ENCODE assay signal across 8 cellular contexts in the genomic region with DNA sequence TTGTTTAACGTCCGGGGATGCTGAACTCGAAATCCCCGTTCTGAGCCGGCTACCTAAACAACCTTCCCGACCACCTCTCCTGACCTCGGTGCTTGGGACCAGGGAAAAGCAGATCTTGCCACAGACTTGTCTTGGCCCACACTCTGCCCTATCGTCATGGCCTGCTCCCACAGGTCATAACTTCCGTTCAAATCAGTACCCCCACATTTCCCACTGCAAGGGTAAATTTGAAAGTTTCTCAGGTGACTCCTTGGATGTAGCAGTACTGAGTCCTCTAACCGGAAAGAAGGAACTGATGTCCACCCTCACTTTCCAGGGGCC. TPM values are rescaled to one million over a fixed set of nuclear protein-coding genes. Genes with fewer than 3 reads are reported as not detected.
DNase-seq lines count a peak whose midpoint lies in the region; ATAC-seq, FAIRE-seq and TF ChIP-seq lines count a peak whose summit lies in the region.

No MANE protein-coding gene starts in this region.

- H3K9me3 ChIP-seq in adipocyte (ENCODE audit: control insufficient read depth, low read length) = no peaks in the 10 kb centered on the region
- no peaks in the 10 kb centered on the region for H3K9me3 ChIP-seq in HepG2 (ENCODE audit: low read length)

- H3K27me3 ChIP-seq in adipocyte (replicated peaks; ENCODE audit: control insufficient read depth, insufficient read depth, low read length) (no peaks in the 10 kb centered on the region), HepG2 (ENCODE audit: control insufficient read depth in 1 of 2, insufficient read depth in 2 of 2, low read length in 2 of 2) (no peaks in the 10 kb centered on the region)

- H3K36me3 Mint-ChIP-seq in type B pancreatic cell = peaks cover 37% of the 10 kb centered on the region

- H4K20me1 ChIP-seq in HepG2 (ENCODE audit: insufficient read depth, low read length) = no peaks in the 10 kb centered on the region

- H3K27me3 Mint-ChIP-seq in type B pancreatic cell = peaks cover 4% of the 10 kb centered on the region

- H3K4me3 ChIP-seq in adipocyte (ENCODE audit: low read length) (peak overlapping the region; percentile 76), HepG2 (replicated peaks in 1 of 3; ENCODE audit: insufficient read depth in 1 of 3, low read depth in 2 of 3, low read length in 3 of 3) (no peak overlapping the region)

- H3K4me1 Mint-ChIP-seq in type B pancreatic cell (ENCODE audit: unreplicated experiment) = peaks cover 28% of the 10 kb centered on the region

- DNase-seq in adipocyte (ENCODE audit: low read depth) = no peak
- DNase-seq in HepG2 (ENCODE audit: low spot score) = no peak
- no peak for DNase-seq in type B pancreatic cell (ENCODE audit: extremely low spot score, unreplicated experiment)
- DNase-seq in NCI-H345 treated with DMSO at 0.1 percent for 48 hours (lab: John Stamatoyannopoulos, UW; ENCODE audit: unreplicated experiment) = no peak
- DNase-seq in NCI-H69 (lab: John Stamatoyannopoulos, UW) = no peak
- DNase-seq in stimulated activated CD4-positive, alpha-beta T cell treated with anti-CD3 and anti-CD28 coated beads, Interleukin-15, amount 100 ng/mL, for 24 hours = no peak

- H2AFZ ChIP-seq in HepG2 (ENCODE audit: low read length) = no peak overlapping the region

- peaks cover 44% of the 10 kb centered on the region for H3K36me3 ChIP-seq in adipocyte (ENCODE audit: control insufficient read depth, insufficient read depth, low read length, severe bottlenecking)
- H3K36me3 ChIP-seq in HepG2 (replicated peaks in 1 of 2; ENCODE audit: control insufficient read depth in 1 of 2, insufficient read depth in 2 of 2, low read length in 2 of 2) = peaks cover 40 to 58% of the 10 kb centered on the region in 2 experiments

- H3K79me2 ChIP-seq in HepG2 (ENCODE audit: insufficient read depth, low read length) = no peaks in the 10 kb centered on the region

- in situ Hi-C loops in HepG2 (cut with HindIII; ENCODE audit: extremely low pct_ligation_motif_present, low pct_unique_long_range_greater_than_20kb) = no loop called here

- no peak overlapping the region for H3K4me2 ChIP-seq in HepG2 (ENCODE audit: low read depth, low read length)

- no peak for FAIRE-seq in HepG2 (lab: Jason Lieb, UNC)

- peak overlapping the region; percentile 70 for H3K9ac ChIP-seq in adipocyte (ENCODE audit: low read length)
- no peak overlapping the region for H3K9ac ChIP-seq in HepG2 (ENCODE audit: insufficient read depth, low read depth, low read length)

- H3K27ac Mint-ChIP-seq in type B pancreatic cell = peak overlapping the region; percentile 100

- no peak for TF ChIP-seq RAD21 in HepG2 (CRISPR knock-in tag; IDR thresholded peaks at IDR 0.05)

- H3K4me3 Mint-ChIP-seq in type B pancreatic cell = peak overlapping the region; percentile 97

- intact Hi-C loops in HepG2 (cut with micrococcal nuclease; ENCODE audit: unreplicated experiment) = no loop called here

- no peak for TF ChIP-seq POLR2A in HepG2 (IDR thresholded peaks at IDR 0.05; ENCODE audit: insufficient read depth in 1 of 2, low read depth in 2 of 2, low read length in 2 of 2)

- WGBS in HepG2 (ENCODE audit: low lambda C conversion rate) = 98% methylated on average over 10 of the region's 10 CpGs

- POLR2A ChIA-PET in HepG2 (lab: Yijun Ruan, JAX) = interaction anchor here (1.3 to 2.5 kb wide), 4 partner anchors 10 to 63 kb away, joined by 3 to 21 read pairs (median 8); partner anchors contain the start of genes AJUBA, HAUS4, LRP10 and PRMT5

- BruUV-seq in HepG2 (replicated peaks; lab: Mats Ljungman, UMichigan) = no TSS peak

- TF ChIP-seq EP300 in HepG2 (IDR thresholded peaks at IDR 0.05; ENCODE audit: low read depth in 2 of 2, low read length in 2 of 2) = no peak
- no peak for TF ChIP-seq EP300 in HepG2 (CRISPR knock-in tag; IDR thresholded peaks at IDR 0.05; ENCODE audit: borderline replicate concordance)

- CTCF ChIA-PET in HepG2 (lab: Yijun Ruan, JAX; ENCODE audit: low intra/inter-chr PET ratio, low total read pairs) = no interaction called here

- ATAC-seq in HG02678 (IDR thresholded peaks at IDR 0.05; ENCODE audit: unreplicated experiment) (peak; percentile 15), HepG2 (no peak)

- no peaks in the 10 kb centered on the region for H3K9me3 Mint-ChIP-seq in type B pancreatic cell

- TF ChIP-seq CTCF in C4-2B (conservative IDR thresholded peaks at IDR 0.05) = no peak
- no peak for TF ChIP-seq CTCF in HepG2 (CRISPR knock-in tag; IDR thresholded peaks at IDR 0.05)
- no peak for TF ChIP-seq CTCF in type B pancreatic cell (conservative IDR thresholded peaks at IDR 0.05)

- H3K4me1 ChIP-seq in adipocyte (ENCODE audit: control insufficient read depth, insufficient read depth, low read length) = peaks cover 25% of the 10 kb centered on the region
- H3K4me1 ChIP-seq in HepG2 (ENCODE audit: insufficient read depth, low read length) = peaks cover 29% of the 10 kb centered on the region

- H3K27ac ChIP-seq in C4-2B = peak overlapping the region; percentile 83
- H3K27ac ChIP-seq in HepG2 (ENCODE audit: extremely low read length, insufficient read depth, low read length) = no peak overlapping the region

RNA-seq across cellular contexts. Expression of gene RBM23, which starts 0.6 kb away (rescaled TPM):
- total RNA-seq in HepG2 (2016; rRNA removed; fragmentation: Illumina TruSeq; extraction: Trizol) = 0.52 and 1.5 TPM in 2 replicates
- 1.3 and 3.6 TPM in 2 replicates for total RNA-seq in HepG2 (2016; cell fraction: cytosol; rRNA removed; fragmentation: Illumina TruSeq; extraction: Trizol; ENCODE audit: low read depth)
- total RNA-seq in HepG2 (2016; cell fraction: insoluble cytoplasmic fraction; rRNA removed; fragmentation: Illumina TruSeq; extraction: Trizol) = 0.61 and 1.6 TPM in 2 replicates
- total RNA-seq in HepG2 (2016; cell fraction: membrane; rRNA removed; fragmentation: Illumina TruSeq; extraction: Trizol) = 0.71 and 0.76 TPM in 2 replicates
- total RNA-seq in HepG2 (2016; cell fraction: nucleus; rRNA removed; fragmentation: Illumina TruSeq; extraction: Trizol) = 1.2 and 2.0 TPM in 2 replicates
- polyA plus RNA-seq in HepG2 (2011; rRNA removed) = 2.1 and 2.9 TPM in 2 replicates
- polyA plus RNA-seq in HepG2 (2011; cell fraction: cytosol; rRNA removed) = 0.87 and 0.90 TPM in 2 replicates
- polyA plus RNA-seq in HepG2 (2011; cell fraction: nucleus; rRNA removed) = 7.7 and 10.1 TPM in 2 replicates
- polyA plus RNA-seq in HepG2 (2012) = 2.0 and 2.8 TPM in 2 replicates
- polyA plus RNA-seq in HepG2 (2016; cell fraction: cytosol; fragmentation: Illumina TruSeq; extraction: Trizol; ENCODE audit: low read depth) = 0.17 and 0.28 TPM in 2 replicates
- 0.76 and 1.0 TPM in 2 replicates for polyA plus RNA-seq in HepG2 (2016; cell fraction: insoluble cytoplasmic fraction; fragmentation: Illumina TruSeq; extraction: Trizol; ENCODE audit: low read depth)
- polyA plus RNA-seq in HepG2 (2016; cell fraction: membrane; fragmentation: Illumina TruSeq; extraction: Trizol; ENCODE audit: low read depth) = 0.27 and 0.43 TPM in 2 replicates
- polyA plus RNA-seq in HepG2 (2016; cell fraction: nucleus; fragmentation: Illumina TruSeq; extraction: Trizol; ENCODE audit: insufficient read depth, low read depth) = 3.6 and 4.3 TPM in 2 replicates
- 5.4 and 70.7 TPM in 2 replicates for polyA minus RNA-seq in HepG2 (2011; rRNA and poly(A)+ RNA removed; ENCODE audit: low replicate concordance)
- 0.97 and 1.6 TPM in 2 replicates for polyA minus RNA-seq in HepG2 (2011; cell fraction: cytosol; rRNA and poly(A)+ RNA removed)
- polyA minus RNA-seq in HepG2 (2011; cell fraction: nucleus; rRNA and poly(A)+ RNA removed) = 14.7 and 14.8 TPM in 2 replicates
- total RNA-seq in type B pancreatic cell (ENCODE audit: low replicate concordance) = 91.5 and 102 TPM in 2 replicates

RNA-seq across cellular contexts. Expression of gene PRMT5, which starts 9.6 kb away (rescaled TPM):
- total RNA-seq in HepG2 (2016; rRNA removed; fragmentation: Illumina TruSeq; extraction: Trizol) (210 and 289 TPM in 2 replicates), type B pancreatic cell (ENCODE audit: low replicate concordance) (78.0 and 134 TPM in 2 replicates)
- total RNA-seq in HepG2 (2016; cell fraction: cytosol; rRNA removed; fragmentation: Illumina TruSeq; extraction: Trizol; ENCODE audit: low read depth) = 154 and 171 TPM in 2 replicates
- 224 and 314 TPM in 2 replicates for total RNA-seq in HepG2 (2016; cell fraction: insoluble cytoplasmic fraction; rRNA removed; fragmentation: Illumina TruSeq; extraction: Trizol)
- total RNA-seq in HepG2 (2016; cell fraction: membrane; rRNA removed; fragmentation: Illumina TruSeq; extraction: Trizol) = 131 and 139 TPM in 2 replicates
- total RNA-seq in HepG2 (2016; cell fraction: nucleus; rRNA removed; fragmentation: Illumina TruSeq; extraction: Trizol) = 137 and 144 TPM in 2 replicates
- 329 and 354 TPM in 2 replicates for polyA plus RNA-seq in HepG2 (2011; rRNA removed)
- polyA plus RNA-seq in HepG2 (2011; cell fraction: cytosol; rRNA removed) = 348 and 362 TPM in 2 replicates
- 327 and 362 TPM in 2 replicates for polyA plus RNA-seq in HepG2 (2011; cell fraction: nucleus; rRNA removed)
- 137 and 192 TPM in 2 replicates for polyA plus RNA-seq in HepG2 (2012)
- polyA plus RNA-seq in HepG2 (2016; cell fraction: cytosol; fragmentation: Illumina TruSeq; extraction: Trizol; ENCODE audit: low read depth) = 39.5 and 40.9 TPM in 2 replicates
- polyA plus RNA-seq in HepG2 (2016; cell fraction: insoluble cytoplasmic fraction; fragmentation: Illumina TruSeq; extraction: Trizol; ENCODE audit: low read depth) = 294 and 308 TPM in 2 replicates
- polyA plus RNA-seq in HepG2 (2016; cell fraction: membrane; fragmentation: Illumina TruSeq; extraction: Trizol; ENCODE audit: low read depth) = 72.5 and 74.3 TPM in 2 replicates
- 212 and 229 TPM in 2 replicates for polyA plus RNA-seq in HepG2 (2016; cell fraction: nucleus; fragmentation: Illumina TruSeq; extraction: Trizol; ENCODE audit: insufficient read depth, low read depth)
- polyA minus RNA-seq in HepG2 (2011; rRNA and poly(A)+ RNA removed; ENCODE audit: low replicate concordance) = 563 and 739 TPM in 2 replicates
- 136 and 191 TPM in 2 replicates for polyA minus RNA-seq in HepG2 (2011; cell fraction: cytosol; rRNA and poly(A)+ RNA removed)
- polyA minus RNA-seq in HepG2 (2011; cell fraction: nucleus; rRNA and poly(A)+ RNA removed) = 169 and 174 TPM in 2 replicates

RNA-seq across cellular contexts. Expression of gene REM2, which starts 36.5 kb away (rescaled TPM):
- total RNA-seq in HepG2 (2016; rRNA removed; fragmentation: Illumina TruSeq; extraction: Trizol) (not detected in 2 replicates), type B pancreatic cell (ENCODE audit: low replicate concordance) (1.4 and 2.0 TPM in 2 replicates)
- total RNA-seq in HepG2 (2016; cell fraction: cytosol; rRNA removed; fragmentation: Illumina TruSeq; extraction: Trizol; ENCODE audit: low read depth) = not detected in 2 replicates
- total RNA-seq in HepG2 (2016; cell fraction: insoluble cytoplasmic fraction; rRNA removed; fragmentation: Illumina TruSeq; extraction: Trizol) = not detected in 2 replicates
- not detected in 2 replicates for total RNA-seq in HepG2 (2016; cell fraction: membrane; rRNA removed; fragmentation: Illumina TruSeq; extraction: Trizol)
- not detected in 2 replicates for total RNA-seq in HepG2 (2016; cell fraction: nucleus; rRNA removed; fragmentation: Illumina TruSeq; extraction: Trizol)
- 0.20 and 0.31 TPM in 2 replicates for polyA plus RNA-seq in HepG2 (2011; rRNA removed)
- 0.04 and 0.05 TPM in 2 replicates for polyA plus RNA-seq in HepG2 (2011; cell fraction: cytosol; rRNA removed)
- polyA plus RNA-seq in HepG2 (2011; cell fraction: nucleus; rRNA removed) = 1.1 and 1.9 TPM in 2 replicates
- 0.21 and 0.67 TPM in 2 replicates for polyA plus RNA-seq in HepG2 (2012)
- not detected in 2 replicates for polyA plus RNA-seq in HepG2 (2016; cell fraction: cytosol; fragmentation: Illumina TruSeq; extraction: Trizol; ENCODE audit: low read depth)
- polyA plus RNA-seq in HepG2 (2016; cell fraction: insoluble cytoplasmic fraction; fragmentation: Illumina TruSeq; extraction: Trizol; ENCODE audit: low read depth) = not detected in 2 replicates
- not detected in 2 replicates for polyA plus RNA-seq in HepG2 (2016; cell fraction: membrane; fragmentation: Illumina TruSeq; extraction: Trizol; ENCODE audit: low read depth)
- not detected in 2 replicates for polyA plus RNA-seq in HepG2 (2016; cell fraction: nucleus; fragmentation: Illumina TruSeq; extraction: Trizol; ENCODE audit: insufficient read depth, low read depth)
- polyA minus RNA-seq in HepG2 (2011; rRNA and poly(A)+ RNA removed; ENCODE audit: low replicate concordance) = 0.26 and 0.30 TPM in 2 replicates
- not detected in 2 replicates for polyA minus RNA-seq in HepG2 (2011; cell fraction: cytosol; rRNA and poly(A)+ RNA removed)
- 0.25 and 0.90 TPM in 2 replicates for polyA minus RNA-seq in HepG2 (2011; cell fraction: nucleus; rRNA and poly(A)+ RNA removed)

RNA-seq across cellular contexts. Expression of gene HAUS4, which starts 37.3 kb away (rescaled TPM):
- total RNA-seq in HepG2 (2016; rRNA removed; fragmentation: Illumina TruSeq; extraction: Trizol) (130 and 141 TPM in 2 replicates), type B pancreatic cell (ENCODE audit: low replicate concordance) (17.3 and 40.7 TPM in 2 replicates)
- total RNA-seq in HepG2 (2016; cell fraction: cytosol; rRNA removed; fragmentation: Illumina TruSeq; extraction: Trizol; ENCODE audit: low read depth) = 124 and 143 TPM in 2 replicates
- 128 and 148 TPM in 2 replicates for total RNA-seq in HepG2 (2016; cell fraction: insoluble cytoplasmic fraction; rRNA removed; fragmentation: Illumina TruSeq; extraction: Trizol)
- 134 and 154 TPM in 2 replicates for total RNA-seq in HepG2 (2016; cell fraction: membrane; rRNA removed; fragmentation: Illumina TruSeq; extraction: Trizol)
- 82.9 and 84.6 TPM in 2 replicates for total RNA-seq in HepG2 (2016; cell fraction: nucleus; rRNA removed; fragmentation: Illumina TruSeq; extraction: Trizol)
- 64.7 and 74.4 TPM in 2 replicates for polyA plus RNA-seq in HepG2 (2011; rRNA removed)
- polyA plus RNA-seq in HepG2 (2011; cell fraction: cytosol; rRNA removed) = 49.6 and 52.3 TPM in 2 replicates
- 90.4 and 93.9 TPM in 2 replicates for polyA plus RNA-seq in HepG2 (2011; cell fraction: nucleus; rRNA removed)
- 58.5 and 83.9 TPM in 2 replicates for polyA plus RNA-seq in HepG2 (2012)
- 42.0 and 47.4 TPM in 2 replicates for polyA plus RNA-seq in HepG2 (2016; cell fraction: cytosol; fragmentation: Illumina TruSeq; extraction: Trizol; ENCODE audit: low read depth)
- polyA plus RNA-seq in HepG2 (2016; cell fraction: insoluble cytoplasmic fraction; fragmentation: Illumina TruSeq; extraction: Trizol; ENCODE audit: low read depth) = 106 and 115 TPM in 2 replicates
- polyA plus RNA-seq in HepG2 (2016; cell fraction: membrane; fragmentation: Illumina TruSeq; extraction: Trizol; ENCODE audit: low read depth) = 86.6 and 89.8 TPM in 2 replicates
- polyA plus RNA-seq in HepG2 (2016; cell fraction: nucleus; fragmentation: Illumina TruSeq; extraction: Trizol; ENCODE audit: insufficient read depth, low read depth) = 118 and 127 TPM in 2 replicates
- polyA minus RNA-seq in HepG2 (2011; rRNA and poly(A)+ RNA removed; ENCODE audit: low replicate concordance) = 39.3 and 43.1 TPM in 2 replicates
- 27.3 and 39.3 TPM in 2 replicates for polyA minus RNA-seq in HepG2 (2011; cell fraction: cytosol; rRNA and poly(A)+ RNA removed)
- 50.6 and 59.4 TPM in 2 replicates for polyA minus RNA-seq in HepG2 (2011; cell fraction: nucleus; rRNA and poly(A)+ RNA removed)

RNA-seq across cellular contexts. Expression of gene LRP10, which starts 48.0 kb away (rescaled TPM):
- 8.6 and 16.9 TPM in 2 replicates for total RNA-seq in HepG2 (2016; rRNA removed; fragmentation: Illumina TruSeq; extraction: Trizol)
- total RNA-seq in HepG2 (2016; cell fraction: cytosol; rRNA removed; fragmentation: Illumina TruSeq; extraction: Trizol; ENCODE audit: low read depth) = 4.6 and 5.4 TPM in 2 replicates
- 8.2 and 17.2 TPM in 2 replicates for total RNA-seq in HepG2 (2016; cell fraction: insoluble cytoplasmic fraction; rRNA removed; fragmentation: Illumina TruSeq; extraction: Trizol)
- total RNA-seq in HepG2 (2016; cell fraction: membrane; rRNA removed; fragmentation: Illumina TruSeq; extraction: Trizol) = 13.8 and 15.6 TPM in 2 replicates
- total RNA-seq in HepG2 (2016; cell fraction: nucleus; rRNA removed; fragmentation: Illumina TruSeq; extraction: Trizol) = 15.9 and 21.6 TPM in 2 replicates
- 45.2 and 80.6 TPM in 2 replicates for polyA plus RNA-seq in HepG2 (2011; rRNA removed)
- polyA plus RNA-seq in HepG2 (2011; cell fraction: cytosol; rRNA removed) = 49.4 and 54.8 TPM in 2 replicates
- polyA plus RNA-seq in HepG2 (2011; cell fraction: nucleus; rRNA removed) = 70.7 and 85.9 TPM in 2 replicates
- 45.8 and 84.6 TPM in 2 replicates for polyA plus RNA-seq in HepG2 (2012)
- polyA plus RNA-seq in HepG2 (2016; cell fraction: cytosol; fragmentation: Illumina TruSeq; extraction: Trizol; ENCODE audit: low read depth) = 6.5 and 7.4 TPM in 2 replicates
- 8.2 and 10.9 TPM in 2 replicates for polyA plus RNA-seq in HepG2 (2016; cell fraction: insoluble cytoplasmic fraction; fragmentation: Illumina TruSeq; extraction: Trizol; ENCODE audit: low read depth)
- 11.6 and 13.0 TPM in 2 replicates for polyA plus RNA-seq in HepG2 (2016; cell fraction: membrane; fragmentation: Illumina TruSeq; extraction: Trizol; ENCODE audit: low read depth)
- polyA plus RNA-seq in HepG2 (2016; cell fraction: nucleus; fragmentation: Illumina TruSeq; extraction: Trizol; ENCODE audit: insufficient read depth, low read depth) = 22.9 and 23.5 TPM in 2 replicates
- 73.0 and 241 TPM in 2 replicates for polyA minus RNA-seq in HepG2 (2011; rRNA and poly(A)+ RNA removed; ENCODE audit: low replicate concordance)
- 55.0 and 77.3 TPM in 2 replicates for polyA minus RNA-seq in HepG2 (2011; cell fraction: cytosol; rRNA and poly(A)+ RNA removed)
- 23.4 and 37.7 TPM in 2 replicates for polyA minus RNA-seq in HepG2 (2011; cell fraction: nucleus; rRNA and poly(A)+ RNA removed)
- 52.3 and 91.8 TPM in 2 replicates for total RNA-seq in type B pancreatic cell (ENCODE audit: low replicate concordance)

Comparison
In these comparisons a context has a peak if more than half of its experiments do, and no peak if none do; other contexts are left out.
1. RNA of gene RBM23, which starts 0.6 kb away (total RNA-seq): 91.5 to 102 TPM in type B pancreatic cell; 0.52 to 3.6 TPM in HepG2; every median in the first group is over 10 times any median in the second.